In the genomic region with DNA sequence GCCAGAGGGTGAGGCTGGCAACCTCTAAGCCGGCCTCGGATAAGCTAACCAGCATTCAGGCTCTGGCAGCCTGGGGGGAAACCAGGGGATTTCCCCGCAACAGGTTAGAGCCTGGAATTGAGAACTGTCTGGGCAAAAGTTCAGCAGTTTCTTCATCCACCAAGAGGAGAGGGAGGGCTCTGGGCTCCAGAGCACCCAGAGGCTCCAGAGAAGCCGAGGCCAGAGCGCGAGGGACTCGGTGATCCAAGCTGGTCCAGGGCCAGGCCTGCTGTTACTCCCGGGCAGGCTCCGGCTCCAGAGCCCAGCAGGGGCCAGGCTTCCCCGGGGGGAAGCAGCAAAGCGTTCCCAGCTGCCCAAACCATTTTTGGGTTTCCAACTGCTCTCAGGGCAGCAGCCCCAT, we compare ENCODE assay signal across 1 cellular context.
A peak's percentile ranks its signal among the peaks of the same experiment; 100 is the strongest.
TF ChIP-seq lines count a peak whose summit lies in the region.

No MANE protein-coding gene starts in this region.

TF ChIP-seq in K562, 482 proteins besides CTCF, POLR2A, EP300 and RAD21:
- no peak for TF ChIP-seq CBFB (CRISPR knock-in tag; IDR thresholded peaks at IDR 0.05)
- TF ChIP-seq POLR2G (IDR thresholded peaks at IDR 0.05; ENCODE audit: low read depth, low read length) = peak; percentile 22; the same call in 1 of the 2 replicates
